Comparison of ENCODE assay signal across 10 cellular contexts in the genomic region with DNA sequence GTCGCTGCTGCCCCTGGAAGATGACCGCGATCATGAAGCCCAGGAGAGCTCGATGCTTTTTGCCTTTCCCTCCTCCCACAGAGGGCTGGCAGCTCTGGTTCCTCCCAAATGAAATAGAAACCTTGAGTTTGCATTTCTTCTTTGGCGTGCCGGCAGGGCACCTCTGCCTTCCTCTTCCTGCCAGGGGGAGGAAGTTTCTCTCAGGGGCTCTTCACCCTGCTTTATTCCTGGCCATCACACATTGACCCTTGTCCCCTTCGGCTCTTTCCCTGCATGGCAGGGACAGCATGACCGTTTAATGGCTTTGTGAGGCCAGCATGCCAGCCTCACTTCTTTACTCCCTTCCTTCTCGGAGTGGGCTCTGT. TPM values are rescaled to one million over a fixed set of nuclear protein-coding genes. Genes with fewer than 3 reads are reported as not detected.
DNase-seq lines count a peak whose midpoint lies in the region; ATAC-seq and TF ChIP-seq lines count a peak whose summit lies in the region.
"Had no signal": no experiment of that assay in that cellular context is flagged by ENCODE, and none has a peak within 500 bp of the region (broad histone marks: within the 10 kb centered on the region; RNA-seq: fewer than 3 reads in every experiment).

No MANE protein-coding gene starts in this region.

- H3K36me3 ChIP-seq in A673 (ENCODE audit: insufficient read depth, low read length, poor library complexity, severe bottlenecking) = peaks cover 3% of the 10 kb centered on the region
- peaks cover 17% of the 10 kb centered on the region; the same call in 1 of the 2 replicates for H3K36me3 ChIP-seq in Loucy (ENCODE audit: insufficient read depth, low read length)

- H3K36me3 Mint-ChIP-seq in natural killer cell treated with Interleukin-12 subunit alpha and Interleukin-12 subunit beta and Interleukin-15 and Interleukin-18, amount 100 ng/mL, for 72 hours = no peaks in the 10 kb centered on the region

- peak overlapping the region; percentile 70 for H3K9ac ChIP-seq in Loucy (ENCODE audit: low read depth, low read length, poor library complexity, severe bottlenecking)

- H3K27ac ChIP-seq in A673 (ENCODE audit: low read depth, low read length, poor library complexity, severe bottlenecking) = peak overlapping the region; percentile 30
- H3K27ac ChIP-seq in dorsolateral prefrontal cortex = peak overlapping the region in 56 of 59 donors; percentile 20 to 95 (median 88)

- H3K4me1 ChIP-seq in A673 (ENCODE audit: insufficient read depth, low read length, poor library complexity, severe bottlenecking) (peaks cover 19% of the 10 kb centered on the region), Loucy (ENCODE audit: insufficient read depth, low read length, poor library complexity, severe bottlenecking) (peaks cover 78% of the 10 kb centered on the region)

- no peak for ATAC-seq in natural killer cell treated with Interleukin-12 subunit alpha and Interleukin-12 subunit beta and Interleukin-15 and Interleukin-18, amount 100 ng/mL, for 72 hours
- ATAC-seq in GM19351 (IDR thresholded peaks at IDR 0.05; ENCODE audit: unreplicated experiment) (no peak), GM18519 (IDR thresholded peaks at IDR 0.05; ENCODE audit: low FRiP score, unreplicated experiment) (no peak)

- no peak overlapping the region for H2AFZ ChIP-seq in Loucy (ENCODE audit: low read length)

- H3K9me2 ChIP-seq in Loucy (replicated peaks; ENCODE audit: low read depth, low read length) = no peaks in the 10 kb centered on the region

- no peaks in the 10 kb centered on the region for H3K27me3 Mint-ChIP-seq in natural killer cell treated with Interleukin-12 subunit alpha and Interleukin-12 subunit beta and Interleukin-15 and Interleukin-18, amount 100 ng/mL, for 72 hours

- no peak for DNase-seq in A673 (ENCODE audit: low spot score)
- no peak for DNase-seq in dorsolateral prefrontal cortex
- no peak for DNase-seq in natural killer cell treated with Interleukin-12 subunit alpha and Interleukin-12 subunit beta and Interleukin-15 and Interleukin-18, amount 100 ng/mL, for 72 hours (ENCODE audit: low spot score)
- no peak for DNase-seq in HuH-7 (ENCODE audit: low spot score)
- no peak for DNase-seq in cerebellar cortex (ENCODE audit: low spot score)
- DNase-seq: activated CD8-positive, alpha-beta memory T cell treated with anti-CD3 and anti-CD28 coated beads for 24 hours; NCI-H82 had no signal

- intact Hi-C loops in A673 (cut with micrococcal nuclease; ENCODE audit: unreplicated experiment) = no loop called here
- intact Hi-C loops in dorsolateral prefrontal cortex (cut with DNase I) = no loop called here

- peak overlapping the region; percentile 91 to 98 for H3K27ac Mint-ChIP-seq in natural killer cell treated with Interleukin-12 subunit alpha and Interleukin-12 subunit beta and Interleukin-15 and Interleukin-18, amount 100 ng/mL, for 72 hours

- peaks cover 82 to 88% of the 10 kb centered on the region in 2 donors for H3K4me1 Mint-ChIP-seq in natural killer cell treated with Interleukin-12 subunit alpha and Interleukin-12 subunit beta and Interleukin-15 and Interleukin-18, amount 100 ng/mL, for 72 hours (ENCODE audit: low read depth in 2 of 2)

- peak overlapping the region; percentile 89 for H3K4me3 Mint-ChIP-seq in natural killer cell treated with Interleukin-12 subunit alpha and Interleukin-12 subunit beta and Interleukin-15 and Interleukin-18, amount 100 ng/mL, for 72 hours

- H3K4me3 ChIP-seq in A673 (ENCODE audit: low read depth, low read length, poor library complexity, severe bottlenecking) (no peak overlapping the region), Loucy (ENCODE audit: low read length, poor library complexity, severe bottlenecking) (peak overlapping the region; percentile 59), dorsolateral prefrontal cortex (peak overlapping the region in 3 of 59 donors; percentile 3 to 15 (median 8))

- H3K27me3 ChIP-seq in A673 (replicated peaks; ENCODE audit: insufficient read depth, low read depth, low read length, poor library complexity) (no peaks in the 10 kb centered on the region), Loucy (ENCODE audit: insufficient read depth, low read length, poor library complexity, severe bottlenecking) (no peaks in the 10 kb centered on the region), dorsolateral prefrontal cortex (no peaks in the 10 kb centered on the region)

- no TSS peak for BruUV-seq in A673 (replicated peaks; lab: Mats Ljungman, UMichigan)

- H3K9me3 ChIP-seq in A673 (ENCODE audit: low read depth, low read length, poor library complexity, severe bottlenecking) (no peaks in the 10 kb centered on the region), Loucy (ENCODE audit: insufficient read depth, low read depth, low read length) (no peaks in the 10 kb centered on the region)

- no peaks in the 10 kb centered on the region for H3K9me3 Mint-ChIP-seq in natural killer cell treated with Interleukin-12 subunit alpha and Interleukin-12 subunit beta and Interleukin-15 and Interleukin-18, amount 100 ng/mL, for 72 hours

- POLR2A ChIA-PET in A673 (lab: Charles Lee; ENCODE audit: low non-redundant PET) = no interaction called here

- peaks cover 51% of the 10 kb centered on the region for H4K20me1 ChIP-seq in Loucy (ENCODE audit: insufficient read depth, low read length, poor library complexity, severe bottlenecking)

- H3F3A ChIP-seq in Loucy (ENCODE audit: low read depth) = peaks cover 17% of the 10 kb centered on the region

- peak overlapping the region; percentile 83 for H3K4me2 ChIP-seq in Loucy (ENCODE audit: low read depth, low read length, poor library complexity, severe bottlenecking)

- CTCF ChIA-PET in A673 (lab: Charles Lee) = no interaction called here

- H3K79me2 ChIP-seq in Loucy (ENCODE audit: insufficient read depth, low read length) = peaks cover 87% of the 10 kb centered on the region

- no peak for TF ChIP-seq CTCF in A673 (conservative IDR thresholded peaks at IDR 0.05; ENCODE audit: low read depth, low read length)
- no peak for TF ChIP-seq CTCF in Loucy (conservative IDR thresholded peaks at IDR 0.05; ENCODE audit: low read length)
- TF ChIP-seq CTCF in dorsolateral prefrontal cortex (IDR thresholded peaks at IDR 0.05 in 54 of 56, conservative IDR thresholded peaks at IDR 0.05 in 2 of 56; ENCODE audit: low read depth in 1 of 56, partially characterized antibody in 56 of 56) = no peak

RNA-seq across cellular contexts. Expression of a gene that starts 47.9 kb away (rescaled TPM):
- total RNA-seq in A673 (2021) (370 and 397 TPM in 2 replicates), dorsolateral prefrontal cortex (100 to 1,000 TPM; 271 to 539 (median 377) TPM)
- total RNA-seq in natural killer cell treated with Interleukin-12 subunit alpha and Interleukin-12 subunit beta and Interleukin-15 and Interleukin-18, amount 100 ng/mL, for 72 hours = 100 to 1,000 TPM; 342 to 574 TPM

RNA-seq across cellular contexts. Expression of a gene that starts 49.0 kb away (rescaled TPM):
- total RNA-seq in A673 (2021) (0.69 and 0.96 TPM in 2 replicates), dorsolateral prefrontal cortex (1 to 10 TPM in 55 of 120 experiments, under 1 TPM in 32, not detected in 33; 0.19 to 3.0 (median 1.2) TPM)
- total RNA-seq in natural killer cell treated with Interleukin-12 subunit alpha and Interleukin-12 subunit beta and Interleukin-15 and Interleukin-18, amount 100 ng/mL, for 72 hours = 10 to 100 TPM in 1 of 2 donors, 1 to 10 TPM in 1; 3.6 to 10.4 TPM
